9 cellular contexts compared by ENCODE assay signal in the genomic region with DNA sequence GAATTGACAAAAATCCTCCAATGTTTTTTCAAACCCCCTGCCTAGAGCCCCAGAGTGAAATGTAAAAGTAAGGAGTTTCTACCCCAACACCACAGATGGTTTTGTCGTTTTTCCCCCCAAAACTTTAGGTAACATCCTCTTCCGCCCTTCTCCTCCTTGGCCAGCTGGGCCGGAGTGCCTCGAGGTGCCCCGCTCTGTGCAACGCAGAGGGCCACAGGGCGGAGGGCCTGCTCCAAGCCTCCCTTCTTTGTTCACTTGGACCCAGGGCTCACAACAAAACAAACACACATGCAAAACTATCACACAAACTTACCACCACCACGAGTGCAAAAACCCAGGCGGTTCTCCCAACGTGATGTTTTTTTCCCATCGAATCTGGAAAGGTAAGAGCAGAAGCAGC. TPM values are rescaled to one million over a fixed set of nuclear protein-coding genes. Genes with fewer than 3 reads are reported as not detected.
DNase-seq lines count a peak whose midpoint lies in the region; ATAC-seq and TF ChIP-seq lines count a peak whose summit lies in the region.
"Had no signal": no experiment of that assay in that cellular context is flagged by ENCODE, and none has a peak within 500 bp of the region (broad histone marks: within the 10 kb centered on the region; RNA-seq: fewer than 3 reads in every experiment).

No MANE protein-coding gene starts in this region.

- H3K9me3 ChIP-seq in suprapubic skin (no peaks in the 10 kb centered on the region), mucosa of descending colon (no peaks in the 10 kb centered on the region)

- H3K4me3 ChIP-seq in kidney epithelial cell (ENCODE audit: low read depth, low read length) (peak overlapping the region; percentile 58), suprapubic skin (peak overlapping the region; percentile 100), mucosa of descending colon (no peak overlapping the region)

- peaks cover 73% of the 10 kb centered on the region for H3K4me1 Mint-ChIP-seq in activated CD4-positive, alpha-beta T cell treated with anti-CD3 and anti-CD28 coated beads, Interleukin-2, amount 10 ng/mL, durations not matched to agents 24 days and 14 days
- H3K4me1 Mint-ChIP-seq in activated naive CD8-positive, alpha-beta T cell treated with anti-CD3 and anti-CD28 coated beads, Interleukin-2, amount 50 U/mL, for 24 hours = peaks cover 81% of the 10 kb centered on the region

- H3K27ac ChIP-seq in suprapubic skin = no peak overlapping the region

- intact Hi-C loops in activated CD4-positive, alpha-beta T cell treated with anti-CD3 and anti-CD28 coated beads, Interleukin-2, amount 10 ng/mL, durations not matched to agents 24 days and 14 days (cut with micrococcal nuclease) = loop anchor here (10.0 kb wide), 1 partner anchor 989 kb away; no protein-coding TSS in a partner anchor
- intact Hi-C loops in mucosa of descending colon (cut with DNase I, micrococcal nuclease) = loop anchor here in 1 of 2 donors (10.0 kb wide), 1 partner anchor 279 kb away; no protein-coding TSS in a partner anchor

- TF ChIP-seq CTCF in kidney epithelial cell (IDR thresholded peaks at IDR 0.05; ENCODE audit: insufficient read depth, low read length, poor library complexity, severe bottlenecking) = no peak
- no peak for TF ChIP-seq CTCF in suprapubic skin (IDR thresholded peaks at IDR 0.05)
- TF ChIP-seq CTCF in mucosa of descending colon (IDR thresholded peaks at IDR 0.05) = no peak

- H3K27ac Mint-ChIP-seq in activated CD4-positive, alpha-beta T cell treated with anti-CD3 and anti-CD28 coated beads, Interleukin-2, amount 10 ng/mL, durations not matched to agents 24 days and 14 days = peak overlapping the region; percentile 83
- H3K27ac Mint-ChIP-seq in activated naive CD8-positive, alpha-beta T cell treated with anti-CD3 and anti-CD28 coated beads, Interleukin-2, amount 50 U/mL, for 24 hours = peak overlapping the region; percentile 71

- no peak for ATAC-seq in activated naive CD8-positive, alpha-beta T cell treated with anti-CD3 and anti-CD28 coated beads, Interleukin-2, amount 50 U/mL, for 24 hours
- no peak for ATAC-seq in mucosa of descending colon

- peaks cover 53% of the 10 kb centered on the region for H3K4me1 ChIP-seq in suprapubic skin
- H3K4me1 ChIP-seq in mucosa of descending colon (ENCODE audit: low read depth) = peaks cover 29% of the 10 kb centered on the region

- DNase-seq in activated CD4-positive, alpha-beta T cell treated with anti-CD3 and anti-CD28 coated beads, Interleukin-2, amount 10 ng/mL, durations not matched to agents 24 days and 14 days = no peak
- DNase-seq in activated CD4-positive, alpha-beta T cell treated with anti-CD3 and anti-CD28 coated beads, Interleukin-2, amount 50 U/mL, for 4 hours = no peak
- DNase-seq in activated naive CD8-positive, alpha-beta T cell treated with anti-CD3 and anti-CD28 coated beads, Interleukin-2, amount 50 U/mL, for 24 hours = no peak
- no peak for DNase-seq in kidney epithelial cell (ENCODE audit: low read depth)
- no peak for DNase-seq in suprapubic skin (ENCODE audit: low spot score in 2 of 2)
- no peak for DNase-seq in NCI-H345 (lab: John Stamatoyannopoulos, UW)
- DNase-seq in activated CD8-positive, alpha-beta memory T cell treated with anti-CD3 and anti-CD28 coated beads, Interleukin-2, amount 50 U/mL, for 48 hours = no peak
- DNase-seq in mucosa of descending colon = no peak
- DNase-seq: NCI-H1092 treated with DMSO at 0.1 percent for 48 hours had no signal

- no peak for TF ChIP-seq EP300 in suprapubic skin (IDR thresholded peaks at IDR 0.05)

- H3K36me3 ChIP-seq in kidney epithelial cell (ENCODE audit: control insufficient read depth, insufficient read depth, low read length) = no peaks in the 10 kb centered on the region
- peaks cover 23% of the 10 kb centered on the region for H3K36me3 ChIP-seq in suprapubic skin
- H3K36me3 ChIP-seq in mucosa of descending colon (ENCODE audit: low read depth) = peaks cover 6% of the 10 kb centered on the region

- peaks cover 52% of the 10 kb centered on the region for H3K36me3 Mint-ChIP-seq in activated CD4-positive, alpha-beta T cell treated with anti-CD3 and anti-CD28 coated beads, Interleukin-2, amount 10 ng/mL, durations not matched to agents 24 days and 14 days (ENCODE audit: low read depth)
- H3K36me3 Mint-ChIP-seq in activated naive CD8-positive, alpha-beta T cell treated with anti-CD3 and anti-CD28 coated beads, Interleukin-2, amount 50 U/mL, for 24 hours (ENCODE audit: low read depth) = peaks cover 41% of the 10 kb centered on the region

- WGBS in suprapubic skin = 72% methylated on average over 11 of the region's 11 CpGs

- H3K27me3 ChIP-seq in kidney epithelial cell (ENCODE audit: control insufficient read depth, insufficient read depth, low read length) = no peaks in the 10 kb centered on the region
- no peaks in the 10 kb centered on the region for H3K27me3 ChIP-seq in suprapubic skin

- H3K9me3 Mint-ChIP-seq in activated CD4-positive, alpha-beta T cell treated with anti-CD3 and anti-CD28 coated beads, Interleukin-2, amount 10 ng/mL, durations not matched to agents 24 days and 14 days = peaks cover 5% of the 10 kb centered on the region
- peaks cover 4% of the 10 kb centered on the region for H3K9me3 Mint-ChIP-seq in activated naive CD8-positive, alpha-beta T cell treated with anti-CD3 and anti-CD28 coated beads, Interleukin-2, amount 50 U/mL, for 24 hours

- H3K27me3 Mint-ChIP-seq in activated CD4-positive, alpha-beta T cell treated with anti-CD3 and anti-CD28 coated beads, Interleukin-2, amount 10 ng/mL, durations not matched to agents 24 days and 14 days = no peaks in the 10 kb centered on the region
- H3K27me3 Mint-ChIP-seq in activated naive CD8-positive, alpha-beta T cell treated with anti-CD3 and anti-CD28 coated beads, Interleukin-2, amount 50 U/mL, for 24 hours = no peaks in the 10 kb centered on the region

- peak overlapping the region; percentile 90 for H3K4me3 Mint-ChIP-seq in activated CD4-positive, alpha-beta T cell treated with anti-CD3 and anti-CD28 coated beads, Interleukin-2, amount 10 ng/mL, durations not matched to agents 24 days and 14 days
- peak overlapping the region; percentile 78 for H3K4me3 Mint-ChIP-seq in activated naive CD8-positive, alpha-beta T cell treated with anti-CD3 and anti-CD28 coated beads, Interleukin-2, amount 50 U/mL, for 24 hours

- TF ChIP-seq POLR2A in suprapubic skin (IDR thresholded peaks at IDR 0.05) = no peak

RNA-seq across cellular contexts. Expression of a gene that starts 1.9 kb away (rescaled TPM):
- 84.1 and 87.9 TPM in 2 replicates for total RNA-seq in activated CD4-positive, alpha-beta T cell treated with anti-CD3 and anti-CD28 coated beads, Interleukin-2, amount 10 ng/mL, durations not matched to agents 24 days and 14 days
- total RNA-seq in kidney epithelial cell (19.7 and 20.9 TPM in 2 replicates), suprapubic skin (10 to 100 TPM; 26.4 to 49.5 (median 37.1) TPM), mucosa of descending colon (10 to 100 TPM; 77.8 to 85.1 (median 82.0) TPM)
